ENCODE assay signal across 22 cellular contexts in genomic region chr12:120475643-120476042, GRCh38. TPM values are rescaled to one million over a fixed set of nuclear protein-coding genes. Genes with fewer than 3 reads are reported as not detected.
DNase-seq lines count a peak whose midpoint lies in the region; ATAC-seq, FAIRE-seq and TF ChIP-seq lines count a peak whose summit lies in the region.
"Had no signal": no experiment of that assay in that cellular context is flagged by ENCODE, and none has a peak within 500 bp of the region (broad histone marks: within the 10 kb centered on the region; RNA-seq: fewer than 3 reads in every experiment).

No MANE protein-coding gene starts in this region.

- ATAC-seq in RWPE2 (ENCODE audit: low read depth) (no peak), HG02623 (IDR thresholded peaks at IDR 0.05; ENCODE audit: unreplicated experiment) (no peak), HG03280 (IDR thresholded peaks at IDR 0.05; ENCODE audit: unreplicated experiment) (no peak)
- ATAC-seq: GM12878, SK-N-SH treated with all-trans-retinoic acid at 6 μM for 48 hours had no signal

- WGBS in smooth muscle cell (ENCODE audit: low lambda C conversion rate), result 100% methylated on average over 1 of the region's 1 CpG

- no peak for DNase-seq in RWPE2 (ENCODE audit: low spot score)
- DNase-seq in glutamatergic neuron, result no peak
- DNase-seq in smooth muscle cell (lab: John Stamatoyannopoulos, UW; ENCODE audit: unreplicated experiment), result no peak
- no peak for DNase-seq in kidney
- DNase-seq: CD4-positive, alpha-beta memory T cell; COR-L47; EL; GOT3; KG1; MM.1S; NCI-H1694; NCI-H2029 treated with DMSO at 0.1 percent for 48 hours; NCI-H446 treated with DMSO at 0.1 percent for 48 hours; NCI-H526; NCI-H82 had no signal

- H3K9ac ChIP-seq in Loucy (ENCODE audit: low read depth, low read length, poor library complexity, severe bottlenecking) (peak overlapping the region; percentile 14), smooth muscle cell (ENCODE audit: low read depth) (no peak overlapping the region), kidney (ENCODE audit: low read length in 2 of 2) (no peak overlapping the region)

- peaks cover 51% of the 10 kb centered on the region for H3K4me1 ChIP-seq in Loucy (ENCODE audit: insufficient read depth, low read length, poor library complexity, severe bottlenecking)
- H3K4me1 ChIP-seq in RWPE2 (ENCODE audit: insufficient read depth, poor library complexity, severe bottlenecking), result peaks cover 16% of the 10 kb centered on the region
- peaks cover 2% of the 10 kb centered on the region for H3K4me1 ChIP-seq in smooth muscle cell (ENCODE audit: low read depth)
- H3K4me1 ChIP-seq in kidney (ENCODE audit: control insufficient read depth in 1 of 2, insufficient read depth in 1 of 2, low read depth in 1 of 2, low read length in 2 of 2), result no peaks in the 10 kb centered on the region

- H3K4me3 ChIP-seq in Loucy (ENCODE audit: low read length, poor library complexity, severe bottlenecking), result no peak overlapping the region
- H3K4me3 ChIP-seq in RWPE2 (ENCODE audit: severe bottlenecking), result no peak overlapping the region
- no peak overlapping the region for H3K4me3 ChIP-seq in smooth muscle cell
- H3K4me3 ChIP-seq in kidney (ENCODE audit: low read length in 2 of 2), result no peak overlapping the region
- H3K4me3 ChIP-seq: GM12878, HAP-1 had no signal

- H3K27ac ChIP-seq in RWPE2 (ENCODE audit: poor library complexity, severe bottlenecking) (peak overlapping the region; percentile 71), smooth muscle cell (ENCODE audit: low read depth) (peak overlapping the region; percentile 71), kidney (ENCODE audit: low read depth in 2 of 2, low read length in 2 of 2) (no peak overlapping the region)

- H3K27ac Mint-ChIP-seq in glutamatergic neuron (ENCODE audit: unreplicated experiment), result peak overlapping the region; percentile 68

- peaks cover 18% of the 10 kb centered on the region for H3K4me1 Mint-ChIP-seq in glutamatergic neuron (ENCODE audit: low read depth, unreplicated experiment)

- H3K4me2 ChIP-seq in Loucy (ENCODE audit: low read depth, low read length, poor library complexity, severe bottlenecking) (no peak overlapping the region), smooth muscle cell (no peak overlapping the region)

- H3K36me3 Mint-ChIP-seq in glutamatergic neuron (ENCODE audit: unreplicated experiment), result no peaks in the 10 kb centered on the region
- H3K36me3 Mint-ChIP-seq: CD4-positive, alpha-beta memory T cell had no signal

- H3K9me3 ChIP-seq in Loucy (ENCODE audit: insufficient read depth, low read depth, low read length) (no peaks in the 10 kb centered on the region), RWPE2 (ENCODE audit: severe bottlenecking) (no peaks in the 10 kb centered on the region), smooth muscle cell (replicated peaks; ENCODE audit: low read depth) (no peaks in the 10 kb centered on the region), kidney (ENCODE audit: control insufficient read depth in 1 of 2, low read length in 2 of 2) (no peaks in the 10 kb centered on the region)
- H3K9me3 ChIP-seq: HAP-1 had no signal

- no peak for FAIRE-seq in kidney (lab: Jason Lieb, UNC)
- FAIRE-seq: GM12878, RCC 7860 had no signal

- H3F3A ChIP-seq in Loucy (ENCODE audit: low read depth) (no peaks in the 10 kb centered on the region; the same call in 1 of the 2 replicates), smooth muscle cell (ENCODE audit: low read depth) (no peaks in the 10 kb centered on the region)

- no peaks in the 10 kb centered on the region for H3K9me2 ChIP-seq in Loucy (replicated peaks; ENCODE audit: low read depth, low read length)

- H3K9me3 Mint-ChIP-seq in glutamatergic neuron (ENCODE audit: unreplicated experiment), result peaks cover 2% of the 10 kb centered on the region
- H3K9me3 Mint-ChIP-seq: CD4-positive, alpha-beta memory T cell had no signal

- no peaks in the 10 kb centered on the region for H3K36me3 ChIP-seq in Loucy (ENCODE audit: insufficient read depth, low read length)
- H3K36me3 ChIP-seq in RWPE2 (ENCODE audit: low read depth), result no peaks in the 10 kb centered on the region
- no peaks in the 10 kb centered on the region for H3K36me3 ChIP-seq in smooth muscle cell (ENCODE audit: low read depth)
- H3K36me3 ChIP-seq in kidney (ENCODE audit: control insufficient read depth in 1 of 2, insufficient read depth in 2 of 2, low read length in 2 of 2), result no peaks in the 10 kb centered on the region
- H3K36me3 ChIP-seq: HAP-1 had no signal

- H3K27me3 Mint-ChIP-seq in glutamatergic neuron (ENCODE audit: unreplicated experiment), result peaks cover 2% of the 10 kb centered on the region
- H3K27me3 Mint-ChIP-seq: CD4-positive, alpha-beta memory T cell had no signal

- peak overlapping the region; percentile 0; the same call in 1 of the 2 replicates for H2AFZ ChIP-seq in Loucy (ENCODE audit: low read length)
- H2AFZ ChIP-seq in smooth muscle cell (ENCODE audit: low read depth), result no peak overlapping the region

- TF ChIP-seq CTCF in Loucy (conservative IDR thresholded peaks at IDR 0.05; ENCODE audit: low read length), result no peak
- no peak for TF ChIP-seq CTCF in RWPE2 (IDR thresholded peaks at IDR 0.05; ENCODE audit: poor library complexity, severe bottlenecking)
- no peak for TF ChIP-seq CTCF in glutamatergic neuron (IDR thresholded peaks at IDR 0.05; ENCODE audit: partially characterized antibody, unreplicated experiment)
- no peak for TF ChIP-seq CTCF in smooth muscle cell (IDR thresholded peaks at IDR 0.05; ENCODE audit: borderline replicate concordance, insufficient read depth, poor library complexity, severe bottlenecking)
- TF ChIP-seq CTCF in kidney (IDR thresholded peaks at IDR 0.05; ENCODE audit: borderline replicate concordance, extremely low read depth, insufficient read depth), result no peak

- peaks cover 4% of the 10 kb centered on the region for H4K20me1 ChIP-seq in Loucy (ENCODE audit: insufficient read depth, low read length, poor library complexity, severe bottlenecking)
- H4K20me1 ChIP-seq in smooth muscle cell (ENCODE audit: low read depth), result no peaks in the 10 kb centered on the region

- peaks cover 19% of the 10 kb centered on the region for H3K79me2 ChIP-seq in Loucy (ENCODE audit: insufficient read depth, low read length)
- peaks cover 31% of the 10 kb centered on the region for H3K79me2 ChIP-seq in smooth muscle cell (ENCODE audit: low read depth)

- H3K27me3 ChIP-seq in Loucy (ENCODE audit: insufficient read depth, low read length, poor library complexity, severe bottlenecking), result no peaks in the 10 kb centered on the region
- H3K27me3 ChIP-seq in RWPE2 (ENCODE audit: insufficient read depth, poor library complexity, severe bottlenecking), result no peaks in the 10 kb centered on the region
- no peaks in the 10 kb centered on the region for H3K27me3 ChIP-seq in smooth muscle cell (ENCODE audit: low read depth)

- intact Hi-C loops in kidney (cut with DNase I), result no loop called here

- no peak overlapping the region for H3K4me3 Mint-ChIP-seq in glutamatergic neuron (ENCODE audit: unreplicated experiment)
- H3K4me3 Mint-ChIP-seq: CD4-positive, alpha-beta memory T cell had no signal

RNA-seq across cellular contexts. Expression of gene SRSF9, which starts 6.1 kb away (rescaled TPM):
- total RNA-seq in glutamatergic neuron (ENCODE audit: unreplicated experiment), result 210 TPM
- total RNA-seq in smooth muscle cell, result 133 and 148 TPM in 2 replicates
- polyA plus RNA-seq in smooth muscle cell, result 264 and 289 TPM in 2 replicates
- 144 TPM for total RNA-seq in kidney
- 151 TPM for polyA plus RNA-seq in kidney (ENCODE audit: insufficient read depth, low read depth, low replicate concordance)

RNA-seq across cellular contexts. Expression of gene DYNLL1, which starts 20.3 kb away (rescaled TPM):
- total RNA-seq in glutamatergic neuron (ENCODE audit: unreplicated experiment), result 403 TPM
- total RNA-seq in smooth muscle cell, result 403 and 502 TPM in 2 replicates
- polyA plus RNA-seq in smooth muscle cell, result 497 and 616 TPM in 2 replicates
- total RNA-seq in kidney, result 258 TPM
- 757 TPM for polyA plus RNA-seq in kidney (ENCODE audit: insufficient read depth, low read depth, low replicate concordance)

RNA-seq across cellular contexts. Expression of gene GATC, which starts 29.4 kb away (rescaled TPM):
- total RNA-seq in glutamatergic neuron (ENCODE audit: unreplicated experiment) (16.8 TPM), smooth muscle cell (13.4 and 22.2 TPM in 2 replicates), kidney (39.4 TPM)
- polyA plus RNA-seq in smooth muscle cell (9.8 and 10.3 TPM in 2 replicates), kidney (ENCODE audit: insufficient read depth, low read depth, low replicate concordance) (13.7 TPM)

RNA-seq across cellular contexts. Expression of gene TRIAP1, which starts 29.5 kb away (rescaled TPM):
- 25.2 TPM for total RNA-seq in glutamatergic neuron (ENCODE audit: unreplicated experiment)
- 47.1 and 54.8 TPM in 2 replicates for total RNA-seq in smooth muscle cell
- 67.0 and 70.6 TPM in 2 replicates for polyA plus RNA-seq in smooth muscle cell
- 15.6 TPM for total RNA-seq in kidney
- 28.2 TPM for polyA plus RNA-seq in kidney (ENCODE audit: insufficient read depth, low read depth, low replicate concordance)

RNA-seq across cellular contexts. Expression of gene COX6A1, which starts 37.7 kb away (rescaled TPM):
- total RNA-seq in glutamatergic neuron (ENCODE audit: unreplicated experiment) (405 TPM), smooth muscle cell (597 and 788 TPM in 2 replicates), kidney (331 TPM)
- polyA plus RNA-seq in smooth muscle cell (949 and 1,088 TPM in 2 replicates), kidney (ENCODE audit: insufficient read depth, low read depth, low replicate concordance) (1,697 TPM)

Comparison
In these comparisons a context has a peak if more than half of its experiments do, and no peak if none do; other contexts are left out.
1. H3K27ac ChIP-seq: peak in RWPE2 (single experiment) and smooth muscle cell (single experiment); none in kidney (0 of 2).